In genomic region chr12:109720856-109721189, GRCh38 we compare ENCODE assay signal across 14 cellular contexts. TPM values are rescaled to one million over a fixed set of nuclear protein-coding genes. Genes with fewer than 3 reads are reported as not detected.
A peak's percentile ranks its signal among the peaks of the same experiment; 100 is the strongest.
DNase-seq lines count a peak whose midpoint lies in the region; ATAC-seq, FAIRE-seq and TF ChIP-seq lines count a peak whose summit lies in the region.
"Had no signal": no experiment of that assay in that cellular context is flagged by ENCODE, and none has a peak within 500 bp of the region (broad histone marks: within the 10 kb centered on the region; RNA-seq: fewer than 3 reads in every experiment).

No MANE protein-coding gene starts in this region.

- H3K27ac Mint-ChIP-seq in glutamatergic neuron (ENCODE audit: unreplicated experiment), result no peak overlapping the region

- H3K36me3 ChIP-seq in skeletal muscle tissue (ENCODE audit: control insufficient read depth in 3 of 3, insufficient read depth in 3 of 3, low read length in 3 of 3), result no peaks in the 10 kb centered on the region
- H3K36me3 ChIP-seq: BLaER1, HAP-1 had no signal

- H3K4me1 ChIP-seq in A549 (no peaks in the 10 kb centered on the region), skeletal muscle tissue (ENCODE audit: control insufficient read depth in 3 of 3, insufficient read depth in 3 of 3, low read length in 3 of 3) (peaks cover 54 to 82% (median 68%) of the 10 kb centered on the region in 3 donors)
- H3K4me1 ChIP-seq: HAP-1 had no signal

- no peak for DNase-seq in A549 (ENCODE audit: low read depth in 1 of 2, low spot score in 1 of 2)
- DNase-seq in glutamatergic neuron, result no peak
- no peak for DNase-seq in epidermal melanocyte (ENCODE audit: insufficient read length, low spot score)
- DNase-seq in G401 (ENCODE audit: low spot score), result no peak
- DNase-seq in GDM1 (lab: John Stamatoyannopoulos, UW), result no peak
- DNase-seq: DMS 273 treated with DMSO at 0.1 percent for 48 hours, Karpas-422, NCI-H1417 treated with DMSO at 0.1 percent for 48 hours, NCI-H510A, NCI-H82 had no signal

- in situ Hi-C loops in G401 (cut with HindIII; ENCODE audit: low sequenced_read_pairs), result no loop called here

- H3K9me3 Mint-ChIP-seq in glutamatergic neuron (ENCODE audit: unreplicated experiment), result no peaks in the 10 kb centered on the region

- no peaks in the 10 kb centered on the region for H3K36me3 Mint-ChIP-seq in glutamatergic neuron (ENCODE audit: unreplicated experiment)

- 73% methylated on average over 1 of the region's 1 CpG for WGBS in A549 (ENCODE audit: missing lambda C conversion rate)

- H3K4me1 Mint-ChIP-seq in glutamatergic neuron (ENCODE audit: low read depth, unreplicated experiment), result peaks cover 33% of the 10 kb centered on the region

- FAIRE-seq in A549 (lab: Jason Lieb, UNC), result no peak

- CTCF ChIA-PET in A549 (lab: Yijun Ruan, JAX), result interaction anchor here (1.2 to 2.8 kb wide), 5 partner anchors 8 to 123 kb away, joined by 3 to 17 read pairs (median 8); no protein-coding TSS in a partner anchor

- H3K27ac ChIP-seq in A549, result no peak overlapping the region
- peak overlapping the region; percentile 72 for H3K27ac ChIP-seq in VCaP
- H3K27ac ChIP-seq in skeletal muscle tissue (ENCODE audit: low read depth, low read length), result peak overlapping the region; percentile 72
- H3K27ac ChIP-seq: BLaER1 had no signal

- H3K4me2 ChIP-seq in A549, result no peak overlapping the region
- H3K4me2 ChIP-seq: BLaER1 had no signal

- POLR2A ChIA-PET in A549 (lab: Yijun Ruan, JAX), result no interaction called here

- TF ChIP-seq CTCF in A549 (IDR thresholded peaks at IDR 0.05) (no peak), VCaP (conservative IDR thresholded peaks at IDR 0.05) (no peak), glutamatergic neuron (IDR thresholded peaks at IDR 0.05; ENCODE audit: partially characterized antibody, unreplicated experiment) (no peak)

- TF ChIP-seq POLR2A in A549 (IDR thresholded peaks at IDR 0.05; ENCODE audit: low read length), result no peak

- H3K27me3 Mint-ChIP-seq in glutamatergic neuron (ENCODE audit: unreplicated experiment), result peaks cover 7% of the 10 kb centered on the region

- H3K27me3 ChIP-seq in skeletal muscle tissue (ENCODE audit: control insufficient read depth in 3 of 3, insufficient read depth in 3 of 3, low read length in 3 of 3), result peaks cover 0 to 16% (median 12%) of the 10 kb centered on the region in 3 donors

- peak overlapping the region; percentile 57 for H3K4me3 Mint-ChIP-seq in glutamatergic neuron (ENCODE audit: unreplicated experiment)

- ATAC-seq in A549, result no peak

- TF ChIP-seq RAD21 in A549 (conservative IDR thresholded peaks at IDR 0.05 in 1 of 2, IDR thresholded peaks at IDR 0.05 in 1 of 2), result no peak

- H3K4me3 ChIP-seq in A549 (no peak overlapping the region), skeletal muscle tissue (ENCODE audit: low read length in 3 of 3) (no peak overlapping the region)
- H3K4me3 ChIP-seq: BLaER1, HAP-1 had no signal

- no peak for TF ChIP-seq EP300 in A549 (IDR thresholded peaks at IDR 0.05)

- peak overlapping the region in 2 of 3 donors; percentile 33 to 76 for H3K9ac ChIP-seq in skeletal muscle tissue (ENCODE audit: low read depth in 1 of 3, low read length in 3 of 3)
- H3K9ac ChIP-seq: BLaER1 had no signal

- H3K9me3 ChIP-seq in A549, result no peaks in the 10 kb centered on the region
- H3K9me3 ChIP-seq in skeletal muscle tissue (ENCODE audit: control insufficient read depth in 3 of 3, low read length in 3 of 3), result no peaks in the 10 kb centered on the region
- H3K9me3 ChIP-seq: BLaER1, HAP-1 had no signal

TF ChIP-seq in A549, 52 proteins besides CTCF, POLR2A, EP300 and RAD21:
- TF ChIP-seq ZFP36 (IDR thresholded peaks at IDR 0.05; ENCODE audit: borderline replicate concordance, partially characterized antibody), result peak; percentile 96
- TF ChIP-seq FOSL2 (IDR thresholded peaks at IDR 0.05), result no peak
- TF ChIP-seq FOSL2 (CRISPR knock-in tag; IDR thresholded peaks at IDR 0.05), result no peak

RNA-seq across cellular contexts. Expression of gene FAM222A, which starts 7.2 kb away (rescaled TPM):
- polyA plus RNA-seq in A549 (2011; rRNA removed) (0.97 and 0.98 TPM in 2 replicates), A549 (2017; fragmentation: RNase III; extraction: RNeasy Plus Mini Kit Qiagen cat#74134 plus additional on column Dnase treatment) (3.0 to 3.3 TPM (median 3.2 TPM) in 3 replicates)
- 3.2 and 6.2 TPM in 2 replicates for polyA plus RNA-seq in A549 (2012; cell fraction: cytosol; rRNA removed)
- polyA plus RNA-seq in A549 (2012; cell fraction: nucleus; rRNA removed), result 2.5 and 4.6 TPM in 2 replicates
- 1.2 and 1.5 TPM in 2 replicates for polyA minus RNA-seq in A549 (2011; rRNA and poly(A)+ RNA removed)
- total RNA-seq in glutamatergic neuron (ENCODE audit: unreplicated experiment) (18.1 TPM), skeletal muscle tissue (1.0 TPM)
- 4.0 and 9.0 TPM in 2 replicates for total RNA-seq in G401 (2014; rRNA removed; shearing (Covaris generic))

Comparison
In these comparisons a context has a peak if more than half of its experiments do, and no peak if none do; other contexts are left out.
1. H3K27ac ChIP-seq: peak in VCaP (single experiment) and skeletal muscle tissue (single experiment); none in A549 (0 of 2).